17 cellular contexts compared by ENCODE assay signal in the genomic region with DNA sequence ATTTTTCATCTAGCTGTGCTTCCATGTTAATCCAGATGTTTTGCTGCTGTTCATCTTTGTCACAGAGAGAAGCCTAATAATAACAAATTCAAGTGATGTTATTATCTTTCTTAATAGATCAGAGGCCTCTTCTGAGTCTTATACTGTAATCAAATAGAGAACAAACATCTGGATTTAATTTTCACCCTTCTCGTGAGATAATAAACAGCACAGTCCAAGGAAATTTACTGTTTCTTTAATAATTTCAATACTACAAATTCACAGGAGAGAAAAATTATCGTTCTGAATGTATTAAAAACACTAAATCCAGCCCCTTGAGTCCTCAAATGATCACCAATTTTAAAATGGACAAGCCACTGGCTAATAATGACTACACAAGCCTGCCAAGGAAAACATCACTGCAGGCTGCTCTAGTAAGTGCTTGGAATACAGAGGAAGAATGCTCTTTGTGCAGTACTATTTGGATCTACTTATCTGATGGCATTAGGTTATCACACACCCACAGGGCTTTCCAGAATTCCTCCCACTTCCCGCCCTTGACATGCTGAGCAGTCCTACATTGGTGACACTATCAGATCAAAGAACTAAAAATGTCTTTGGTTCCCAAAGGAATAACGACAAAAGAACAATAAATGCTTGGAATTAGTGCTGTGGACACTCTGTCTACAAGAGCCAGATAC. TPM values are rescaled to one million over a fixed set of nuclear protein-coding genes. Genes with fewer than 3 reads are reported as not detected.
A peak's percentile ranks its signal among the peaks of the same experiment; 100 is the strongest.
DNase-seq lines count a peak whose midpoint lies in the region; ATAC-seq and TF ChIP-seq lines count a peak whose summit lies in the region.
"Had no signal": no experiment of that assay in that cellular context is flagged by ENCODE, and none has a peak within 500 bp of the region (broad histone marks: within the 10 kb centered on the region; RNA-seq: fewer than 3 reads in every experiment).

No MANE protein-coding gene starts in this region.

- H3K27ac Mint-ChIP-seq in central memory CD8-positive, alpha-beta T cell (ENCODE audit: low read depth): peak overlapping the region; percentile 1
- peak overlapping the region; percentile 33 to 73 (median 64) for H3K27ac Mint-ChIP-seq in nephron
- H3K27ac Mint-ChIP-seq in activated CD8-positive, alpha-beta T cell treated with anti-CD3 and anti-CD28 coated beads for 36 hours: no peak overlapping the region
- H3K27ac Mint-ChIP-seq: CD8-positive, alpha-beta memory T cell had no signal

- H3K4me1 Mint-ChIP-seq in central memory CD8-positive, alpha-beta T cell: peaks cover 48% of the 10 kb centered on the region
- H3K4me1 Mint-ChIP-seq in nephron: peaks cover 16% of the 10 kb centered on the region
- no peaks in the 10 kb centered on the region for H3K4me1 Mint-ChIP-seq in activated CD8-positive, alpha-beta T cell treated with anti-CD3 and anti-CD28 coated beads for 36 hours (ENCODE audit: low read depth)

- CTCF ChIA-PET in activated CD8-positive, alpha-beta T cell treated with anti-CD3 and anti-CD28 coated beads for 36 hours (lab: Charles Lee): no interaction called here

- intact Hi-C loops in cardiac septum (cut with DNase I): no loop called here
- intact Hi-C loops in activated CD8-positive, alpha-beta T cell treated with anti-CD3 and anti-CD28 coated beads for 36 hours (cut with micrococcal nuclease): no loop called here

- POLR2A ChIA-PET in activated CD8-positive, alpha-beta T cell treated with anti-CD3 and anti-CD28 coated beads for 36 hours (lab: Charles Lee): no interaction called here

- peak; percentile 15 for DNase-seq in Ammon's horn (ENCODE audit: low spot score)
- no peak for DNase-seq in central memory CD8-positive, alpha-beta T cell (ENCODE audit: low spot score in 2 of 2)
- DNase-seq in cardiac septum (ENCODE audit: low spot score): peak; percentile 78
- DNase-seq in NCI-H1436 treated with DMSO at 0.1 percent for 48 hours (lab: John Stamatoyannopoulos, UW): no peak
- no peak for DNase-seq in OCI-M2 (lab: John Stamatoyannopoulos, UW; ENCODE audit: unreplicated experiment)
- no peak for DNase-seq in iPS-NIHi7 (ENCODE audit: extremely low spot score)
- no peak for DNase-seq in activated CD8-positive, alpha-beta T cell treated with anti-CD3 and anti-CD28 coated beads for 36 hours
- DNase-seq: activated naive CD4-positive, alpha-beta T cell treated with anti-CD3 and anti-CD28 coated beads, Interleukin-2, amount 50 U/mL, for 16 hours; CD8-positive, alpha-beta memory T cell; GDM1; NCI-H1694; stimulated activated CD4-positive, alpha-beta T cell treated with anti-CD3 and anti-CD28 coated beads, Interleukin-2, amount 100 ng/mL, for 24 hours; stimulated activated CD8-positive, alpha-beta memory T cell treated with anti-CD3 and anti-CD28 coated beads, Interleukin-4, amount 100 ng/mL, for 48 hours; transverse colon; WERI-Rb-1 had no signal

- no peaks in the 10 kb centered on the region for H3K27me3 Mint-ChIP-seq in central memory CD8-positive, alpha-beta T cell
- H3K27me3 Mint-ChIP-seq in nephron (ENCODE audit: low read depth): peaks cover 2% of the 10 kb centered on the region
- no peaks in the 10 kb centered on the region for H3K27me3 Mint-ChIP-seq in activated CD8-positive, alpha-beta T cell treated with anti-CD3 and anti-CD28 coated beads for 36 hours
- H3K27me3 Mint-ChIP-seq: CD8-positive, alpha-beta memory T cell had no signal

- H3K36me3 Mint-ChIP-seq in central memory CD8-positive, alpha-beta T cell (ENCODE audit: insufficient read depth): peaks cover 2% of the 10 kb centered on the region
- H3K36me3 Mint-ChIP-seq in nephron (ENCODE audit: low read depth): no peaks in the 10 kb centered on the region
- H3K36me3 Mint-ChIP-seq in activated CD8-positive, alpha-beta T cell treated with anti-CD3 and anti-CD28 coated beads for 36 hours (ENCODE audit: low read depth): no peaks in the 10 kb centered on the region

- no peak overlapping the region for H3K4me3 Mint-ChIP-seq in central memory CD8-positive, alpha-beta T cell
- H3K4me3 Mint-ChIP-seq in nephron: peak overlapping the region in 1 of 3 experiments; percentile 19
- no peak overlapping the region for H3K4me3 Mint-ChIP-seq in activated CD8-positive, alpha-beta T cell treated with anti-CD3 and anti-CD28 coated beads for 36 hours
- H3K4me3 Mint-ChIP-seq: CD8-positive, alpha-beta memory T cell had no signal

- no peaks in the 10 kb centered on the region for H3K9me3 Mint-ChIP-seq in central memory CD8-positive, alpha-beta T cell
- no peaks in the 10 kb centered on the region for H3K9me3 Mint-ChIP-seq in nephron
- H3K9me3 Mint-ChIP-seq in activated CD8-positive, alpha-beta T cell treated with anti-CD3 and anti-CD28 coated beads for 36 hours: no peaks in the 10 kb centered on the region

- TF ChIP-seq CTCF in nephron (IDR thresholded peaks at IDR 0.05; ENCODE audit: unreplicated experiment in 3 of 3): no peak
- TF ChIP-seq CTCF in activated CD8-positive, alpha-beta T cell treated with anti-CD3 and anti-CD28 coated beads for 36 hours (IDR thresholded peaks at IDR 0.05): no peak

- ATAC-seq in central memory CD8-positive, alpha-beta T cell (replicated peaks; ENCODE audit: extremely low read depth, poor library complexity, severe bottlenecking): no peak
- ATAC-seq in activated CD8-positive, alpha-beta T cell treated with anti-CD3 and anti-CD28 coated beads for 36 hours: no peak
- ATAC-seq: A549 had no signal

RNA-seq across cellular contexts. Expression of a gene that starts 38.2 kb away (rescaled TPM):
- 103 TPM for total RNA-seq in cardiac septum
- total RNA-seq in activated CD8-positive, alpha-beta T cell treated with anti-CD3 and anti-CD28 coated beads for 36 hours: 10 to 100 TPM; 29.5 to 35.1 TPM

Comparison
In these comparisons a context has a peak if more than half of its experiments do, and no peak if none do; other contexts are left out.
1. DNase-seq: peak in Ammon's horn (single experiment) and cardiac septum (single experiment); none in central memory CD8-positive, alpha-beta T cell (0 of 2), NCI-H1436 treated with DMSO at 0.1 percent for 48 hours (single experiment), OCI-M2 (single experiment), iPS-NIHi7 (single experiment) and activated CD8-positive, alpha-beta T cell treated with anti-CD3 and anti-CD28 coated beads for 36 hours (single experiment).